1 cellular context compared by ENCODE assay signal in genomic region chr11:110429614-110430266, GRCh38.
A peak's percentile ranks its signal among the peaks of the same experiment; 100 is the strongest.
TF ChIP-seq lines count a peak whose summit lies in the region.

Gene FDX1, plus strand, starts transcription at chr11:110429948. Its CDS starts 173 bp downstream, at chr11:110430121.

TF ChIP-seq in GM12878, 131 proteins besides CTCF, POLR2A, EP300 and RAD21 (continued from another document):
- TF ChIP-seq MAX (IDR thresholded peaks at IDR 0.05; ENCODE audit: low read depth, low read length) (peak; percentile 45; the same call in 1 of the 2 replicates), PAX5 (IDR thresholded peaks at IDR 0.05; ENCODE audit: borderline replicate concordance, low read depth, low read length) (no peak), MEF2A (IDR thresholded peaks at IDR 0.05; ENCODE audit: insufficient read depth, low read depth, low read length) (no peak), PML (IDR thresholded peaks at IDR 0.05; ENCODE audit: low read length) (no peak), NR2F1 (conservative IDR thresholded peaks at IDR 0.05) (peak; percentile 80), POU2F2 (IDR thresholded peaks at IDR 0.05; ENCODE audit: borderline replicate concordance, low read depth, low read length) (no peak), RELA (IDR thresholded peaks at IDR 0.05; ENCODE audit: borderline replicate concordance, partially characterized antibody) (no peak)
TF ChIP-seq in GM12878: peak in this region for 36.
